In the genomic region with DNA sequence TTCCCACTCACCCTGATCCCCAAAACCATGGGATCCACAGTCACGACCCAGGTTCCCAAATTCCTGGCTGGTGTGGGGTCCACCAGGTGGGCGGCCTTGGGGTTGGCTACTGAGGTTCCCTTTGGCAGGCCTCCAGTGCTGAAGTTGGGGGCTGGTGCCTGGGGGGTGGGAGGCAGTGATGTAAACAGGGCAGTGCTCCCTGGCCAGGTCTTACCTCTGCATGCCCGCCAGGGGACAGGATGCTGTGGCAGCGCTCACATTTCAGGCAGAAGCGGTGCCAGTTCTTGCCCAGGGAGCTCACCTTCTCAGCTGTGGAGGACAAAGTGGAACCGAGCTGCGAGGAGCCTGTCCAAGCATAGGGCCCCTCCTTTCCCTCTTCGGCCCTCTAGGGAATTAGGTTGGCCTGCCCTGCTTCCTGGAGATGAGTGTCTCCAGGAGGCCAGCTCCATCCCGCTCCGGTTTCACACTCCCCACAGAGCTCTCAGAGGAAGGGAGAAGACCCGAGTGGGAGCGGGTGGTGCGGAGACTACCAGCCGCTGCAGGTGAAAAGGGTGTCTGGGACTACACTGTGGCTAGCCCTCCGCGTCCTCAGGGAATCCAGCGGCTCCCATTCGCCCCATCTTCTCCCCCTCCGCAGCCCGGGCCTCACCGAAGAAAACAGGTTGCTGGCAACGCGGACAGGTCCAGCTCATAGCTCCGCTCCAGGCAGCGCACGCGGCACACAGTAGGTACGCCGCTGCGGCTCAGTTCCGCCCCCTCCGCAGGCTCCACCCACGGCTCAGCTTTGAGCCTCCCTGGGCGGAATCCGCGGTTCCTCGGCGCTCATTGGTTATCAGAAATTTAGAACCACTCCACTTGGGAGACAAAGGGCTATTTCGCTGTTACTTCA, we compare ENCODE assay signal across 8 cellular contexts. TPM values are rescaled to one million over a fixed set of nuclear protein-coding genes. Genes with fewer than 3 reads are reported as not detected.
DNase-seq lines count a peak whose midpoint lies in the region; ATAC-seq, FAIRE-seq and TF ChIP-seq lines count a peak whose summit lies in the region.

A gene with protein sequence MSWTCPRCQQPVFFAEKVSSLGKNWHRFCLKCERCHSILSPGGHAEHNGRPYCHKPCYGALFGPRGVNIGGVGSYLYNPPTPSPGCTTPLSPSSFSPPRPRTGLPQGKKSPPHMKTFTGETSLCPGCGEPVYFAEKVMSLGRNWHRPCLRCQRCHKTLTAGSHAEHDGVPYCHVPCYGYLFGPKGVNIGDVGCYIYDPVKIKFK (minus strand): TSS at position 726 of the 889 bp plus-strand sequence. CDS start 34 bp downstream, at position 692.

- H3K9me3 ChIP-seq in neuronal stem cell (replicated peaks in 1 of 2; ENCODE audit: control insufficient read depth in 2 of 2, insufficient read depth in 1 of 2, low read depth in 1 of 2, low read length in 2 of 2) (no peaks in the 10 kb centered on the region), upper lobe of right lung (no peaks in the 10 kb centered on the region)

- H4K91ac ChIP-seq in neuronal stem cell (ENCODE audit: low read depth, low read length, poor library complexity) = peak within 1 kb of the TSS; percentile 26

- H2AK5ac ChIP-seq in neuronal stem cell (ENCODE audit: low read depth, low read length) = peak within 1 kb of the TSS; percentile 93

- H2BK5ac ChIP-seq in neuronal stem cell (ENCODE audit: low read length) = peak within 1 kb of the TSS; percentile 44

- peak within 1 kb of the TSS; percentile 42 for H2BK12ac ChIP-seq in neuronal stem cell (ENCODE audit: low read length)

- peak within 1 kb of the TSS; percentile 90 for H2BK120ac ChIP-seq in neuronal stem cell (ENCODE audit: low read depth, low read length)

- peaks cover 2% of the 10 kb centered on the region for H3K79me1 ChIP-seq in neuronal stem cell (ENCODE audit: low read depth, low read length)

- peak within 1 kb of the TSS; percentile 84 for H3K4ac ChIP-seq in neuronal stem cell (ENCODE audit: low read length)

- peak within 1 kb of the TSS; percentile 88 for H3K9ac ChIP-seq in neuronal stem cell (ENCODE audit: low read depth, low read length, poor library complexity)

- H3K36me3 ChIP-seq in neuronal stem cell (replicated peaks in 1 of 2; ENCODE audit: control insufficient read depth in 2 of 2, insufficient read depth in 2 of 2, low read length in 2 of 2) (no peaks in the 10 kb centered on the region), upper lobe of right lung (no peaks in the 10 kb centered on the region)

- peak within 1 kb of the TSS; percentile 86 for H2AFZ ChIP-seq in neuronal stem cell (ENCODE audit: low read length)

- H3K14ac ChIP-seq in neuronal stem cell (ENCODE audit: low read length) = peak within 1 kb of the TSS; percentile 79

- peak within 1 kb of the TSS; percentile 52 for H3K4me3 ChIP-seq in AG10803 (ENCODE audit: low read length)
- H3K4me3 ChIP-seq in fibroblast of mammary gland (ENCODE audit: control insufficient read depth, low read depth, low read length) = peak within 1 kb of the TSS; percentile 32
- H3K4me3 ChIP-seq in neuronal stem cell (ENCODE audit: low read length in 2 of 2) = peak within 1 kb of the TSS; percentile 15 to 82
- H3K4me3 ChIP-seq in upper lobe of right lung = peak within 1 kb of the TSS; percentile 36

- H3K27me3 ChIP-seq in neuronal stem cell (ENCODE audit: control insufficient read depth in 3 of 3, insufficient read depth in 3 of 3, low read depth in 1 of 3, low read length in 3 of 3) (peaks cover 0 to 55% (median 4%) of the 10 kb centered on the region in 3 experiments), upper lobe of right lung (no peaks in the 10 kb centered on the region)

- H3K4me2 ChIP-seq in neuronal stem cell (ENCODE audit: insufficient read depth, low read length, poor library complexity, severe bottlenecking) = peak within 1 kb of the TSS; percentile 79

- H3K18ac ChIP-seq in neuronal stem cell (ENCODE audit: low read length) = peak within 1 kb of the TSS; percentile 96

- H3K23ac ChIP-seq in neuronal stem cell (ENCODE audit: low read depth, low read length, poor library complexity) = peak within 1 kb of the TSS; percentile 87

- H3K4me1 ChIP-seq in neuronal stem cell (ENCODE audit: control insufficient read depth in 2 of 2, insufficient read depth in 1 of 2, low read depth in 1 of 2, low read length in 2 of 2) (peaks cover 0 to 16% of the 10 kb centered on the region in 2 donors), upper lobe of right lung (peaks cover 15% of the 10 kb centered on the region)

- peak; percentile 71 for ATAC-seq in upper lobe of right lung

- peak within 1 kb of the TSS; percentile 90 for H4K8ac ChIP-seq in neuronal stem cell (ENCODE audit: low read depth, low read length)

- no CpG with 5 or more reads among the region's 39 CpGs for WGBS in neuronal stem cell (ENCODE audit: extremely low coverage in 2 of 2, insufficient read length in 2 of 2, insufficient replicate concordance in 1 of 2), 2 donors

- intact Hi-C loops in upper lobe of right lung (cut with DNase I) = no loop called here

- peak within 1 kb of the TSS; percentile 99 for H2BK15ac ChIP-seq in neuronal stem cell (ENCODE audit: low read length)

- peak; percentile 59 for DNase-seq in AG10803 (ENCODE audit: low read depth)
- DNase-seq in GM19239 (ENCODE audit: insufficient read length, low spot score) = no peak
- peak; percentile 32 for DNase-seq in NCI-H187 treated with DMSO at 0.1 percent for 48 hours (lab: John Stamatoyannopoulos, UW)
- peak; percentile 30 for DNase-seq in activated T-cell treated with anti-CD3 and anti-CD28 coated beads for 1 hour (ENCODE audit: low read depth)
- DNase-seq in fibroblast of mammary gland (ENCODE audit: low read depth) = peak; percentile 56
- DNase-seq in neuronal stem cell (ENCODE audit: low spot score) = peak; percentile 48
- DNase-seq in upper lobe of right lung = no peak
- DNase-seq in T1000 (lab: John Stamatoyannopoulos, UW) = no peak

- TF ChIP-seq CTCF in AG10803 (conservative IDR thresholded peaks at IDR 0.05; ENCODE audit: low read length) (0 out of 2 replicates have a peak, but pooled peaks have one; percentile 2), fibroblast of mammary gland (conservative IDR thresholded peaks at IDR 0.05; ENCODE audit: control insufficient read depth, insufficient read depth, low read depth, low read length) (peak; percentile 17), upper lobe of right lung (IDR thresholded peaks at IDR 0.05) (peak; percentile 9)

- H3K27ac ChIP-seq in neuronal stem cell (replicated peaks; ENCODE audit: low read length) = no peak within 1 kb of the TSS
- no peak within 1 kb of the TSS for H3K27ac ChIP-seq in upper lobe of right lung

- peak; percentile 89 for FAIRE-seq in GM19239 (lab: Jason Lieb, UNC)

RNA-seq across cellular contexts. Expression of the gene that starts here (rescaled TPM):
- 25.5 TPM for polyA plus RNA-seq in neuronal stem cell (2013, experiment 1 of 2)
- polyA plus RNA-seq in neuronal stem cell (2013, experiment 2 of 2) = 24.5 TPM
- total RNA-seq in upper lobe of right lung = 0.90 TPM

Comparison
In these comparisons a context has a peak if more than half of its experiments do, and no peak if none do; other contexts are left out.
1. Peak in ATAC-seq and H3K4me3 ChIP-seq in upper lobe of right lung; RNA of the gene not detected or under 1 TPM.
2. DNase-seq: peak in AG10803 (single experiment), NCI-H187 treated with DMSO at 0.1 percent for 48 hours (single experiment), activated T-cell treated with anti-CD3 and anti-CD28 coated beads for 1 hour (single experiment), fibroblast of mammary gland (single experiment) and neuronal stem cell (single experiment); none in GM19239 (single experiment), upper lobe of right lung (single experiment) and T1000 (single experiment).
3. Peak in every context shown above with its lines, with median percentiles within 50 percentile points of each other: H3K4me3 ChIP-seq and CTCF ChIP-seq.